ENCODE assay signal across 8 cellular contexts in the genomic region with DNA sequence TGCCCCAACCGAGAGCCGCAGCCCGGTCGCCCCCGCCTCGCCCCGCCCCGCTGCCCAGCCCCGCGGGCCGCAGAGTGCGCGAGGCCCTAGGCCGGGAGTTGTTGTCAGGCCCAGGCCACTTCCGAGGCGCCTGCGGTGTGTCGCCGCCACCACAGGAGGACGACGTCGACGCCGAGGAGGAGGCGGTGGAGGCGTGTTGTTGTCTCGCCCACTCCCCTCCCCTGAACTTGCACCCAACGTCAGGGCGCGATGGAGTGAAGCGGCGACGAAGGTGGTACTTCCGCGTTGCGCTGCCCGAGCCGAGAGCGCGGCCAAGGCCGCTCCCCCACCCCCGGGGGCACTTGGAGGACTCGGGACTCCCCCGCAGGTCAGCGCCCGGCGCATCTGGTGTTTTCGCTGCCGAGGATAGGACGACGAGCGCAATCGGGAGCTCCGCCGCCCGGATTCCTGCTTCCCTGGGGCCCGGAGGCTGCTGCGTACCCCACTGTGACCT. TPM values are rescaled to one million over a fixed set of nuclear protein-coding genes. Genes with fewer than 3 reads are reported as not detected.
A peak's percentile ranks its signal among the peaks of the same experiment; 100 is the strongest.
DNase-seq lines count a peak whose midpoint lies in the region; ATAC-seq and TF ChIP-seq lines count a peak whose summit lies in the region.

A gene (plus strand): TSS at position 277 of the 493 bp plus-strand sequence. CDS start 386 bp downstream, outside the sequence.

- TF ChIP-seq CTCF in AG09309 (IDR thresholded peaks at IDR 0.05; ENCODE audit: control insufficient read depth, insufficient read depth, low read depth, low read length, missing control alignments): no peak
- no peak for TF ChIP-seq CTCF in liver (IDR thresholded peaks at IDR 0.05; ENCODE audit: low read depth, low read length, missing input control)

- peak within 1 kb of the TSS; percentile 92 for H3K4me3 Mint-ChIP-seq in activated CD4-positive, alpha-beta T cell treated with anti-CD3 and anti-CD28 coated beads, Interleukin-2, amount 10 ng/mL, durations not matched to agents 7 days and 5 days

- no peak for TF ChIP-seq RAD21 in liver (IDR thresholded peaks at IDR 0.05)

- H3K9me3 ChIP-seq in liver (ENCODE audit: control insufficient read depth in 4 of 4, low read length in 3 of 4): no peaks in the 10 kb centered on the region

- WGBS in liver: under 1% methylated on average over 58 of the region's 58 CpGs

- POLR2A ChIA-PET in activated CD4-positive, alpha-beta T cell treated with anti-CD3 and anti-CD28 coated beads, Interleukin-2, amount 10 ng/mL, durations not matched to agents 7 days and 5 days (lab: Charles Lee): no interaction called here

- H3K27ac Mint-ChIP-seq in activated CD4-positive, alpha-beta T cell treated with anti-CD3 and anti-CD28 coated beads, Interleukin-2, amount 10 ng/mL, durations not matched to agents 7 days and 5 days: peak within 1 kb of the TSS; percentile 100

- H3K4me1 ChIP-seq in liver (ENCODE audit: control insufficient read depth in 4 of 4, insufficient read depth in 4 of 4, low read length in 3 of 4): peaks cover 3 to 39% (median 23%) of the 10 kb centered on the region in 4 donors

- peak within 1 kb of the TSS; percentile 92 to 97 for H3K27ac ChIP-seq in liver (ENCODE audit: low read depth in 1 of 2, low read length in 2 of 2)

- H3K27me3 ChIP-seq in liver (ENCODE audit: control insufficient read depth in 4 of 4, insufficient read depth in 4 of 4, low read length in 3 of 4): no peaks in the 10 kb centered on the region

- no peaks in the 10 kb centered on the region for H3K27me3 Mint-ChIP-seq in activated CD4-positive, alpha-beta T cell treated with anti-CD3 and anti-CD28 coated beads, Interleukin-2, amount 10 ng/mL, durations not matched to agents 7 days and 5 days

- H3K9ac ChIP-seq in liver (ENCODE audit: low read depth in 1 of 2, low read length in 2 of 2): peak within 1 kb of the TSS; percentile 95 to 98

- H3K36me3 ChIP-seq in liver (ENCODE audit: control insufficient read depth in 4 of 4, insufficient read depth in 3 of 4, low read depth in 1 of 4, low read length in 3 of 4): no peaks in the 10 kb centered on the region

- peaks cover 2% of the 10 kb centered on the region for H3K9me3 Mint-ChIP-seq in activated CD4-positive, alpha-beta T cell treated with anti-CD3 and anti-CD28 coated beads, Interleukin-2, amount 10 ng/mL, durations not matched to agents 7 days and 5 days

- H3K36me3 Mint-ChIP-seq in activated CD4-positive, alpha-beta T cell treated with anti-CD3 and anti-CD28 coated beads, Interleukin-2, amount 10 ng/mL, durations not matched to agents 7 days and 5 days (ENCODE audit: low read depth): peaks cover 31% of the 10 kb centered on the region

- H3K4me1 Mint-ChIP-seq in activated CD4-positive, alpha-beta T cell treated with anti-CD3 and anti-CD28 coated beads, Interleukin-2, amount 10 ng/mL, durations not matched to agents 7 days and 5 days: peaks cover 46% of the 10 kb centered on the region

- CTCF ChIA-PET in activated CD4-positive, alpha-beta T cell treated with anti-CD3 and anti-CD28 coated beads, Interleukin-2, amount 10 ng/mL, durations not matched to agents 7 days and 5 days (lab: Charles Lee): interaction anchor here (0.6 to 2.2 kb wide), 2 partner anchors 102 to 185 kb away, joined by 3 to 9 read pairs; a partner anchor contains a TSS

- ATAC-seq in GM18873 (IDR thresholded peaks at IDR 0.05; ENCODE audit: low FRiP score, unreplicated experiment) (peak; percentile 33), HG03135 (IDR thresholded peaks at IDR 0.05; ENCODE audit: unreplicated experiment) (peak; percentile 42)

- peak within 1 kb of the TSS; percentile 96 for H3K4me3 ChIP-seq in AG09309 (ENCODE audit: control insufficient read depth, low read depth, low read length)
- H3K4me3 ChIP-seq in liver (ENCODE audit: low read depth in 1 of 3, low read length in 3 of 3): peak within 1 kb of the TSS; percentile 77 to 98 (median 91)

- DNase-seq in AG09309 (ENCODE audit: low read depth) (no peak), NCI-H460 (ENCODE audit: extremely low read depth, low read depth) (peak; percentile 81), dedifferentiated amniotic fluid mesenchymal stem cell (ENCODE audit: extremely low spot score) (peak; percentile 47)
- peak; percentile 95 for DNase-seq in activated CD4-positive, alpha-beta T cell treated with anti-CD3 and anti-CD28 coated beads, Interleukin-2, amount 10 ng/mL, durations not matched to agents 7 days and 5 days
- peak; percentile 81 for DNase-seq in stimulated activated CD4-positive, alpha-beta T cell treated with anti-CD3 and anti-CD28 coated beads, Interleukin-4, amount 100 ng/mL, for 24 hours

TF ChIP-seq in liver, 16 proteins besides CTCF, POLR2A, EP300 and RAD21:
- TF ChIP-seq, protein P1, sequence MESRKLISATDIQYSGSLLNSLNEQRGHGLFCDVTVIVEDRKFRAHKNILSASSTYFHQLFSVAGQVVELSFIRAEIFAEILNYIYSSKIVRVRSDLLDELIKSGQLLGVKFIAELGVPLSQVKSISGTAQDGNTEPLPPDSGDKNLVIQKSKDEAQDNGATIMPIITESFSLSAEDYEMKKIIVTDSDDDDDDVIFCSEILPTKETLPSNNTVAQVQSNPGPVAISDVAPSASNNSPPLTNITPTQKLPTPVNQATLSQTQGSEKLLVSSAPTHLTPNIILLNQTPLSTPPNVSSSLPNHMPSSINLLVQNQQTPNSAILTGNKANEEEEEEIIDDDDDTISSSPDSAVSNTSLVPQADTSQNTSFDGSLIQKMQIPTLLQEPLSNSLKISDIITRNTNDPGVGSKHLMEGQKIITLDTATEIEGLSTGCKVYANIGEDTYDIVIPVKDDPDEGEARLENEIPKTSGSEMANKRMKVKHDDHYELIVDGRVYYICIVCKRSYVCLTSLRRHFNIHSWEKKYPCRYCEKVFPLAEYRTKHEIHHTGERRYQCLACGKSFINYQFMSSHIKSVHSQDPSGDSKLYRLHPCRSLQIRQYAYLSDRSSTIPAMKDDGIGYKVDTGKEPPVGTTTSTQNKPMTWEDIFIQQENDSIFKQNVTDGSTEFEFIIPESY (IDR thresholded peaks at IDR 0.05): no peak
- TF ChIP-seq HNF4G (IDR thresholded peaks at IDR 0.05): no peak
- peak in 1 of 2 donors; percentile 24 for TF ChIP-seq RXRA (IDR thresholded peaks at IDR 0.05)
- TF ChIP-seq JUND (IDR thresholded peaks at IDR 0.05): no peak
- no peak for TF ChIP-seq NR2F2 (IDR thresholded peaks at IDR 0.05)

RNA-seq across cellular contexts. Expression of the gene that starts here (rescaled TPM):
- total RNA-seq in NCI-H460 (2014; rRNA removed; shearing (Covaris generic)): 50.3 and 51.5 TPM in 2 replicates
- 15.1 and 20.0 TPM in 2 replicates for polyA plus RNA-seq in NCI-H460 (2014; cell fraction: nucleus; rRNA removed)
- total RNA-seq in activated CD4-positive, alpha-beta T cell treated with anti-CD3 and anti-CD28 coated beads, Interleukin-2, amount 10 ng/mL, durations not matched to agents 7 days and 5 days: 10 to 100 TPM; 49.0 to 68.6 TPM
- total RNA-seq in liver: 10 to 100 TPM; 32.2 to 51.1 TPM
- polyA plus RNA-seq in liver: 10 to 100 TPM in 1 of 2 donors, 1 to 10 TPM in 1; 8.8 to 14.2 TPM
